Comparison of ENCODE assay signal across 1 cellular context in the genomic region with DNA sequence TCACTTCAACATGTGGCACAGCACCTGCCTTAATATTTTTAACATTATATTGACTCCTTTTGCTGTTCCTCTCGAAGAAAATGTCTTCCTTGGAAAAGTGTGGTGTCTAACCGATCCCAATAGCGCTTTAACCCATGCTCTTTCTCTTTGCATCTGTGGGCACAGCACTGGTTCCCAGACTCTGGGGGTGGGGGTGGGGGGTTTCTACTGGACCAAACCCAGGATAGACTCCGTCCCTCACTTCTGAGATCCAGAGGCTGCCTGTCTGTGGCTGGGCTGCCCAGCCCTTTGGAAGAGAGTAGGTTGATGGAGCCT.
TF ChIP-seq lines count a peak whose summit lies in the region.

No MANE protein-coding gene starts in this region.

TF ChIP-seq in H1, 55 proteins besides CTCF, POLR2A, EP300 and RAD21:
- TF ChIP-seq TBP (IDR thresholded peaks at IDR 0.05; ENCODE audit: low read depth, low read length), result 0 out of 2 replicates have a peak, but pooled peaks have one; percentile 28
- TF ChIP-seq TAF7 (optimal IDR thresholded peaks at IDR 0.05; ENCODE audit: borderline replicate concordance, low read depth, low read length), result no peak
